ENCODE assay signal across 31 cellular contexts in genomic region chr15:73919706-73920105, GRCh38. TPM values are rescaled to one million over a fixed set of nuclear protein-coding genes. Genes with fewer than 3 reads are reported as not detected.
DNase-seq lines count a peak whose midpoint lies in the region; ATAC-seq and TF ChIP-seq lines count a peak whose summit lies in the region.
"Had no signal": no experiment of that assay in that cellular context is flagged by ENCODE, and none has a peak within 500 bp of the region (broad histone marks: within the 10 kb centered on the region; RNA-seq: fewer than 3 reads in every experiment).

No MANE protein-coding gene starts in this region.

- dilution Hi-C loops in IMR-90 (cut with HindIII; ENCODE audit: low sequenced_read_pairs, unreplicated experiment) = no loop called here

- no peaks in the 10 kb centered on the region; the same call in 1 of the 2 replicates for H4K20me1 ChIP-seq in IMR-90 (ENCODE audit: insufficient read depth, low read length)

- H2AFZ ChIP-seq in IMR-90 (replicated peaks; ENCODE audit: low read length, poor library complexity) = no peak overlapping the region

- TF ChIP-seq RAD21 in IMR-90 (IDR thresholded peaks at IDR 0.05; ENCODE audit: low read length) = no peak

- peak overlapping the region; percentile 89 for H3K27ac Mint-ChIP-seq in stimulated activated effector memory CD8-positive, alpha-beta T cell treated with anti-CD3 and anti-CD28 coated beads, Interleukin-12 subunit alpha, Interleukin-12 subunit beta, amount 100 ng/mL, for 72 hours

- CTCF ChIA-PET in IMR-90 (lab: Yijun Ruan, JAX) = no interaction called here

- H3K4me1 Mint-ChIP-seq in stimulated activated effector memory CD8-positive, alpha-beta T cell treated with anti-CD3 and anti-CD28 coated beads, Interleukin-12 subunit alpha, Interleukin-12 subunit beta, amount 100 ng/mL, for 72 hours = peaks cover 40% of the 10 kb centered on the region

- no peak overlapping the region for H3K56ac ChIP-seq in IMR-90 (ENCODE audit: extremely low read depth, insufficient read depth, low read length)

- H3K14ac ChIP-seq in IMR-90 (replicated peaks; ENCODE audit: low read depth, low read length) = no peak overlapping the region

- POLR2A ChIA-PET in IMR-90 (lab: Charles Lee; ENCODE audit: unreplicated experiment) = no interaction called here

- peaks cover 18% of the 10 kb centered on the region for H3K36me3 Mint-ChIP-seq in stimulated activated effector memory CD8-positive, alpha-beta T cell treated with anti-CD3 and anti-CD28 coated beads, Interleukin-12 subunit alpha, Interleukin-12 subunit beta, amount 100 ng/mL, for 72 hours

- no peaks in the 10 kb centered on the region for H3K27me3 ChIP-seq in right atrium auricular region
- H3K27me3 ChIP-seq in IMR-90 (ENCODE audit: control insufficient read depth, insufficient read depth, low read length) = no peaks in the 10 kb centered on the region
- no peaks in the 10 kb centered on the region for H3K27me3 ChIP-seq in effector memory CD4-positive, alpha-beta T cell (replicated peaks; ENCODE audit: control insufficient read depth, insufficient read depth, low read length, poor library complexity, severe bottlenecking)
- H3K27me3 ChIP-seq: upper lobe of right lung had no signal

- H3K4me2 ChIP-seq in IMR-90 (ENCODE audit: low read depth, low read length) = no peak overlapping the region
- H3K4me2 ChIP-seq: KMS-11 had no signal

- DNase-seq in Right ventricle myocardium superior (peak; percentile 24), right atrium auricular region (ENCODE audit: low spot score) (no peak), IMR-90 (no peak), NCI-H1436 treated with DMSO at 0.1 percent for 48 hours (lab: John Stamatoyannopoulos, UW) (no peak), HUDEP-2 (lab: John Stamatoyannopoulos, UW; ENCODE audit: unreplicated experiment in 76 of 76) (no peak)
- no peak for DNase-seq in effector memory CD4-positive, alpha-beta T cell
- no peak for DNase-seq in stimulated activated effector memory CD8-positive, alpha-beta T cell treated with anti-CD3 and anti-CD28 coated beads, Interleukin-12 subunit alpha, Interleukin-12 subunit beta, amount 100 ng/mL, for 72 hours (ENCODE audit: low spot score in 2 of 2)
- DNase-seq: activated CD4-positive, alpha-beta T cell treated with anti-CD3 and anti-CD28 coated beads for 4 hours; activated effector memory CD4-positive, alpha-beta T cell treated with Interleukin-2 at 50 U/mL for 16 hours; C1 segment of cervical spinal cord; dermis blood vessel endothelial cell; hippocampal formation; mesendoderm; NCI-H146; NCI-H2107; NCI-H82; RPMI8226; substantia nigra; upper lobe of right lung had no signal

- no peak overlapping the region for H2BK15ac ChIP-seq in IMR-90 (ENCODE audit: low read depth, low read length)

- peak overlapping the region; percentile 45 for H2AK5ac ChIP-seq in IMR-90 (ENCODE audit: low read depth, low read length)

- H2BK5ac ChIP-seq in IMR-90 (ENCODE audit: low read depth, low read length, poor library complexity, severe bottlenecking) = no peak overlapping the region

- no peak overlapping the region for H4K91ac ChIP-seq in IMR-90 (ENCODE audit: insufficient read depth, low read depth, low read length)

- H4K8ac ChIP-seq in IMR-90 (ENCODE audit: low read depth in 2 of 2, low read length in 2 of 2) = no peak overlapping the region

- H3K4me3 Mint-ChIP-seq in stimulated activated effector memory CD8-positive, alpha-beta T cell treated with anti-CD3 and anti-CD28 coated beads, Interleukin-12 subunit alpha, Interleukin-12 subunit beta, amount 100 ng/mL, for 72 hours = no peak overlapping the region
- H3K4me3 Mint-ChIP-seq: central memory CD8-positive, alpha-beta T cell had no signal

- no peak overlapping the region for H2BK20ac ChIP-seq in IMR-90 (ENCODE audit: low read depth, low read length)

- no peak overlapping the region for H2AK9ac ChIP-seq in IMR-90 (replicated peaks; ENCODE audit: low read depth, low read length, poor library complexity)

- H3K79me1 ChIP-seq in IMR-90 (ENCODE audit: low read depth in 1 of 2, low read length in 2 of 2) = peaks cover 39 to 57% of the 10 kb centered on the region in 2 experiments

- peaks cover 0 to 6% of the 10 kb centered on the region in 2 donors for H3K9me3 ChIP-seq in right atrium auricular region
- H3K9me3 ChIP-seq in IMR-90 (ENCODE audit: control insufficient read depth, insufficient read depth, low read length) = peaks cover 5% of the 10 kb centered on the region
- H3K9me3 ChIP-seq in effector memory CD4-positive, alpha-beta T cell (ENCODE audit: control insufficient read depth, low read length) = no peaks in the 10 kb centered on the region
- H3K9me3 ChIP-seq: upper lobe of right lung had no signal

- H3K9ac ChIP-seq in IMR-90 (ENCODE audit: low read depth, low read length) = no peak overlapping the region
- H3K9ac ChIP-seq: KMS-11 had no signal

- H3K27ac ChIP-seq in right atrium auricular region = no peak overlapping the region
- H3K27ac ChIP-seq in IMR-90 (ENCODE audit: insufficient read depth, low read length) = no peak overlapping the region
- peak overlapping the region; percentile 75 for H3K27ac ChIP-seq in effector memory CD4-positive, alpha-beta T cell (ENCODE audit: insufficient read depth, low read length, poor library complexity, severe bottlenecking)
- H3K27ac ChIP-seq: KMS-11, upper lobe of right lung had no signal

- H3K9me3 Mint-ChIP-seq in stimulated activated effector memory CD8-positive, alpha-beta T cell treated with anti-CD3 and anti-CD28 coated beads, Interleukin-12 subunit alpha, Interleukin-12 subunit beta, amount 100 ng/mL, for 72 hours = peaks cover 4% of the 10 kb centered on the region
- H3K9me3 Mint-ChIP-seq: central memory CD8-positive, alpha-beta T cell had no signal

- intact Hi-C loops in Right ventricle myocardium superior (cut with DNase I) (no loop called here), IMR-90 (cut with micrococcal nuclease) (no loop called here)

- H3K9me1 ChIP-seq in IMR-90 (ENCODE audit: insufficient read depth, low read length) = peaks cover 18% of the 10 kb centered on the region

- H4K5ac ChIP-seq in IMR-90 (ENCODE audit: low read depth, low read length) = no peak overlapping the region

- H3K23ac ChIP-seq in IMR-90 (ENCODE audit: low read depth, low read length) = no peak overlapping the region

- H3K4me3 ChIP-seq in right atrium auricular region = no peak overlapping the region
- H3K4me3 ChIP-seq in IMR-90 (ENCODE audit: insufficient read depth, low read depth, low read length) = no peak overlapping the region
- H3K4me3 ChIP-seq in effector memory CD4-positive, alpha-beta T cell (ENCODE audit: insufficient read depth, low read depth, low read length, poor library complexity, severe bottlenecking) = no peak overlapping the region
- H3K4me3 ChIP-seq: GM12878, HAP-1, upper lobe of right lung had no signal

- H3K18ac ChIP-seq in IMR-90 (ENCODE audit: low read depth, low read length) = no peak overlapping the region

- no peak for TF ChIP-seq POLR2A in IMR-90 (IDR thresholded peaks at IDR 0.05; ENCODE audit: low read depth, low read length)

- TF ChIP-seq CTCF in right atrium auricular region (IDR thresholded peaks at IDR 0.05) (no peak), IMR-90 (conservative IDR thresholded peaks at IDR 0.05; ENCODE audit: low read depth, low read length) (no peak)

- H3K4me1 ChIP-seq in right atrium auricular region = peaks cover 0 to 38% of the 10 kb centered on the region in 2 donors
- peaks cover 34% of the 10 kb centered on the region for H3K4me1 ChIP-seq in IMR-90 (ENCODE audit: control insufficient read depth, insufficient read depth, low read length)
- peaks cover 29% of the 10 kb centered on the region for H3K4me1 ChIP-seq in effector memory CD4-positive, alpha-beta T cell (ENCODE audit: control insufficient read depth, insufficient read depth, low read length, poor library complexity, severe bottlenecking)

- BruUV-seq in IMR-90 (replicated peaks; lab: Mats Ljungman, UMichigan) = no TSS peak

- H3K4ac ChIP-seq in IMR-90 (ENCODE audit: low read depth, low read length) = no peak overlapping the region

- no CpG with 5 or more reads among the region's 6 CpGs for WGBS in IMR-90 (ENCODE audit: extremely low coverage in 2 of 2, insufficient read length in 1 of 2), 2 experiments

- H3K36me3 ChIP-seq in right atrium auricular region (no peaks in the 10 kb centered on the region), IMR-90 (ENCODE audit: control insufficient read depth, insufficient read depth, low read length) (peaks cover 8% of the 10 kb centered on the region)
- H3K36me3 ChIP-seq in effector memory CD4-positive, alpha-beta T cell (ENCODE audit: control insufficient read depth, insufficient read depth, low read length) = peaks cover 5% of the 10 kb centered on the region
- H3K36me3 ChIP-seq: HAP-1, upper lobe of right lung had no signal

- in situ Hi-C loops in IMR-90 (cut with MboI; ENCODE audit: low sequenced_read_pairs) = no loop called here

- ATAC-seq in Right ventricle myocardium superior (ENCODE audit: poor library complexity) (no peak), IMR-90 (ENCODE audit: low read depth) (no peak), HG03520 (IDR thresholded peaks at IDR 0.05; ENCODE audit: unreplicated experiment) (no peak)
- no peak for ATAC-seq in stimulated activated effector memory CD8-positive, alpha-beta T cell treated with anti-CD3 and anti-CD28 coated beads, Interleukin-12 subunit alpha, Interleukin-12 subunit beta, amount 100 ng/mL, for 72 hours

- H2BK120ac ChIP-seq in IMR-90 (ENCODE audit: low read depth, low read length) = no peak overlapping the region

TF ChIP-seq in IMR-90, 13 proteins besides CTCF, POLR2A, EP300 and RAD21:
- no peak for TF ChIP-seq SMC3 (IDR thresholded peaks at IDR 0.05; ENCODE audit: low read depth, low read length)
- TF ChIP-seq, protein P1, sequence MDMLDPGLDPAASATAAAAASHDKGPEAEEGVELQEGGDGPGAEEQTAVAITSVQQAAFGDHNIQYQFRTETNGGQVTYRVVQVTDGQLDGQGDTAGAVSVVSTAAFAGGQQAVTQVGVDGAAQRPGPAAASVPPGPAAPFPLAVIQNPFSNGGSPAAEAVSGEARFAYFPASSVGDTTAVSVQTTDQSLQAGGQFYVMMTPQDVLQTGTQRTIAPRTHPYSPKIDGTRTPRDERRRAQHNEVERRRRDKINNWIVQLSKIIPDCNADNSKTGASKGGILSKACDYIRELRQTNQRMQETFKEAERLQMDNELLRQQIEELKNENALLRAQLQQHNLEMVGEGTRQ (IDR thresholded peaks at IDR 0.05; ENCODE audit: low read depth, low read length) = no peak
TF ChIP-seq in IMR-90: peak in this region for 0.

RNA-seq across cellular contexts. Expression of gene LOXL1, which starts 6.6 kb away (rescaled TPM):
- total RNA-seq in Right ventricle myocardium superior (14.6 TPM), right atrium auricular region (10 to 100 TPM; 22.2 to 59.0 TPM), IMR-90 (2012; rRNA removed) (146 and 148 TPM in 2 replicates)
- polyA plus RNA-seq in IMR-90 (2012; rRNA removed) = 311 and 332 TPM in 2 replicates
- 118 and 403 TPM in 2 replicates for polyA plus RNA-seq in IMR-90 (2012; cell fraction: cytosol; rRNA removed)
- polyA plus RNA-seq in IMR-90 (2012; cell fraction: nucleus; rRNA removed; ENCODE audit: low replicate concordance) = 211 and 331 TPM in 2 replicates

RNA-seq across cellular contexts. Expression of gene TBC1D21, which starts 46.3 kb away (rescaled TPM):
- total RNA-seq in Right ventricle myocardium superior (not detected), right atrium auricular region (not detected), IMR-90 (2012; rRNA removed) (not detected in 2 replicates)
- not detected in 2 replicates for polyA plus RNA-seq in IMR-90 (2012; rRNA removed)
- polyA plus RNA-seq in IMR-90 (2012; cell fraction: cytosol; rRNA removed) = not detected in 2 replicates
- polyA plus RNA-seq in IMR-90 (2012; cell fraction: nucleus; rRNA removed; ENCODE audit: low replicate concordance) = not detected in 2 replicates
- total RNA-seq: dermis blood vessel endothelial cell; endothelial cell of umbilical vein; fibroblast of lung; GM12878; HT-29; myocyte; omental fat pad; SK-MEL-5; T-helper 1 cell treated with Interleukin-12 subunit alpha and Interleukin-12 subunit beta and Interleukin-4 antibody, amounts not matched to agents 30 ng/mL and 1 ng/mL, for 36 hours; upper lobe of right lung had no signal
- polyA plus RNA-seq: endothelial cell of umbilical vein, fibroblast of lung, GM12878 had no signal
